9 cellular contexts compared by ENCODE assay signal in genomic region chr4:26192921-26193894, GRCh38.
DNase-seq lines count a peak whose midpoint lies in the region; ATAC-seq, FAIRE-seq and TF ChIP-seq lines count a peak whose summit lies in the region.
"Had no signal": no experiment of that assay in that cellular context is flagged by ENCODE, and none has a peak within 500 bp of the region (broad histone marks: within the 10 kb centered on the region; RNA-seq: fewer than 3 reads in every experiment).

No MANE protein-coding gene starts in this region.

- no TSS peak for BruUV-seq in PC-3 (replicated peaks; lab: Mats Ljungman, UMichigan)

- no peak overlapping the region for H4K91ac ChIP-seq in H1 (replicated peaks; ENCODE audit: insufficient read length, low read length)

- H4K5ac ChIP-seq in H1 (ENCODE audit: insufficient read length, low read depth, low read length): no peak overlapping the region

- no peaks in the 10 kb centered on the region for H3K9me3 ChIP-seq in H1 (ENCODE audit: insufficient read depth in 2 of 2, low read depth in 1 of 2, low read length in 1 of 2)
- H3K9me3 ChIP-seq in PC-3 (ENCODE audit: low read length): no peaks in the 10 kb centered on the region

- POLR2A ChIA-PET in H1 (lab: Charles Lee; ENCODE audit: partially characterized antibody): interaction anchor here (0.9 kb wide), 1 partner anchor 163 kb away, joined by 3 read pairs; no protein-coding TSS in a partner anchor
- POLR2A ChIA-PET in PC-3 (lab: Charles Lee; ENCODE audit: unreplicated experiment): no interaction called here

- H4K20me1 ChIP-seq in H1 (replicated peaks in 1 of 2; ENCODE audit: control insufficient read depth in 1 of 2, insufficient read depth in 2 of 2, low read length in 2 of 2) (no peaks in the 10 kb centered on the region), PC-3 (ENCODE audit: low read length) (no peaks in the 10 kb centered on the region)

- H3K79me2 ChIP-seq in H1 (ENCODE audit: control insufficient read depth in 1 of 2, insufficient read depth in 2 of 2, low read length in 2 of 2) (no peaks in the 10 kb centered on the region), PC-3 (ENCODE audit: low read length) (no peaks in the 10 kb centered on the region)

- no peak overlapping the region for H3K4me3 ChIP-seq in GM12865 (ENCODE audit: low read depth, low read length)
- no peak overlapping the region for H3K4me3 ChIP-seq in H1 (ENCODE audit: extremely low read depth in 1 of 4, insufficient read depth in 2 of 4, low read depth in 3 of 4, low read length in 4 of 4)
- no peak overlapping the region for H3K4me3 ChIP-seq in PC-3 (ENCODE audit: low read length)

- H3K14ac ChIP-seq in H1 (ENCODE audit: insufficient read length): no peak overlapping the region

- no peak for TF ChIP-seq EP300 in H1 (IDR thresholded peaks at IDR 0.05; ENCODE audit: borderline replicate concordance in 1 of 2, low read depth in 2 of 2, low read length in 2 of 2)

- no peak overlapping the region for H3K23ac ChIP-seq in H1 (ENCODE audit: insufficient read length)

- H3K23me2 ChIP-seq in H1 (ENCODE audit: low read depth, low read length): no peaks in the 10 kb centered on the region

- no peak for TF ChIP-seq CTCF in GM12865 (IDR thresholded peaks at IDR 0.05; ENCODE audit: insufficient read depth, low read depth, low read length, missing control alignments)
- TF ChIP-seq CTCF in H1 (IDR thresholded peaks at IDR 0.05; ENCODE audit: control extremely low read depth in 1 of 3, insufficient read depth in 1 of 3, low read depth in 1 of 3, low read length in 3 of 3): no peak
- TF ChIP-seq CTCF in PC-3 (conservative IDR thresholded peaks at IDR 0.05; ENCODE audit: low read depth, low read length): no peak

- no peak overlapping the region for H4K8ac ChIP-seq in H1 (ENCODE audit: extremely low read depth, insufficient read depth, low read length)

- H3K27me3 ChIP-seq in H1 (replicated peaks in 1 of 4; ENCODE audit: control insufficient read depth in 3 of 4, extremely low read depth in 1 of 4, insufficient read depth in 3 of 4, low read length in 3 of 4) (no peaks in the 10 kb centered on the region), PC-3 (ENCODE audit: low read length) (no peaks in the 10 kb centered on the region)

- H3K4me2 ChIP-seq in H1 (ENCODE audit: insufficient read depth in 1 of 2, low read depth in 2 of 2, low read length in 2 of 2): no peak overlapping the region
- no peak overlapping the region for H3K4me2 ChIP-seq in PC-3 (ENCODE audit: low read length)

- H3K9me2 ChIP-seq in PC-3 (replicated peaks; ENCODE audit: low read length): no peaks in the 10 kb centered on the region

- no peaks in the 10 kb centered on the region for H3K79me1 ChIP-seq in H1 (ENCODE audit: low read depth, low read length)

- no peak overlapping the region for H2BK20ac ChIP-seq in H1 (ENCODE audit: low read length)

- H3K36me3 ChIP-seq in H1 (ENCODE audit: control insufficient read depth in 2 of 4, insufficient read depth in 4 of 4, low read length in 3 of 4): no peaks in the 10 kb centered on the region
- no peaks in the 10 kb centered on the region for H3K36me3 ChIP-seq in PC-3 (ENCODE audit: low read depth, low read length)

- CTCF ChIA-PET in H1 (lab: Charles Lee; ENCODE audit: partially characterized antibody) (interaction anchor here (0.6 to 2.6 kb wide), 6 partner anchors 9 to 120 kb away, joined by 3 to 8 read pairs (median 4); no protein-coding TSS in a partner anchor), PC-3 (lab: Charles Lee) (no interaction called here)

- H2BK120ac ChIP-seq in H1 (replicated peaks; ENCODE audit: low read depth, low read length): no peak overlapping the region

- TF ChIP-seq RAD21 in H1 (IDR thresholded peaks at IDR 0.05 in 1 of 2, conservative IDR thresholded peaks at IDR 0.05 in 1 of 2; ENCODE audit: low read depth in 2 of 2, low read length in 2 of 2): no peak; a peak in 1 of 4 replicates

- H3K27ac ChIP-seq in H1 (ENCODE audit: low read depth, low read length) (no peak overlapping the region), PC-3 (ENCODE audit: low read length) (no peak overlapping the region)

- no peak for FAIRE-seq in H1 (lab: Jason Lieb, UNC)

- 89% methylated on average over 8 of the region's 8 CpGs; no CpG with 5 or more reads in 1 of the 2 experiments for WGBS in H1 (ENCODE audit: extremely low coverage in 1 of 2, insufficient coverage in 1 of 2, insufficient read length in 1 of 2, insufficient replicate concordance in 2 of 2, low coverage in 1 of 2, low lambda C conversion rate in 2 of 2, missing lambda C conversion rate in 1 of 2), 2 experiments

- no peak for TF ChIP-seq POLR2A in H1 (IDR thresholded peaks at IDR 0.05; ENCODE audit: control extremely low read depth in 1 of 2, low read depth in 2 of 2, low read length in 2 of 2)

- H3K9ac ChIP-seq in H1 (replicated peaks in 1 of 4; ENCODE audit: extremely low read depth in 1 of 4, low read depth in 3 of 4, low read length in 3 of 4) (no peak overlapping the region), PC-3 (ENCODE audit: low read length) (no peak overlapping the region)

- H2AFZ ChIP-seq in H1 (ENCODE audit: low read length) (peak overlapping the region; percentile 54; the same call in 1 of the 2 replicates), PC-3 (ENCODE audit: low read length) (no peak overlapping the region)

- H3F3A ChIP-seq in PC-3 (ENCODE audit: low read length, unreplicated experiment): no peaks in the 10 kb centered on the region

- DNase-seq in GM12865 (ENCODE audit: low read depth) (peak; percentile 73), H1 (ENCODE audit: low read depth in 1 of 2, low spot score in 2 of 2) (no peak), A172 (ENCODE audit: low spot score) (no peak), PC-3 (no peak), NCI-H2081 treated with DMSO at 0.1 percent for 48 hours (lab: John Stamatoyannopoulos, UW) (no peak), retina (no peak)
- DNase-seq: NCI-H1048 had no signal

- H3K4ac ChIP-seq in H1 (replicated peaks; ENCODE audit: insufficient read length, low read depth, low read length): no peak overlapping the region

- H2BK12ac ChIP-seq in H1 (ENCODE audit: low read depth, low read length): no peak overlapping the region

- H3K56ac ChIP-seq in H1 (replicated peaks; ENCODE audit: insufficient read length, low read depth, low read length): no peak overlapping the region

- H3K4me1 ChIP-seq in H1 (replicated peaks in 1 of 4; ENCODE audit: control insufficient read depth in 3 of 4, insufficient read depth in 4 of 4, low read length in 3 of 4): peaks cover 0 to 2% (median 0%) of the 10 kb centered on the region in 4 experiments; a peak in 1 of 7 replicates
- H3K4me1 ChIP-seq in PC-3 (ENCODE audit: insufficient read depth, low read length): peaks cover 14% of the 10 kb centered on the region

- H2BK5ac ChIP-seq in H1 (ENCODE audit: low read depth, low read length): no peak overlapping the region

- peak; percentile 33 for ATAC-seq in GM19455 (IDR thresholded peaks at IDR 0.05; ENCODE audit: unreplicated experiment)
- peak; percentile 59 for ATAC-seq in HG03280 (IDR thresholded peaks at IDR 0.05; ENCODE audit: unreplicated experiment)
- ATAC-seq in PC-3: no peak

- no peak overlapping the region for H2AK5ac ChIP-seq in H1 (ENCODE audit: low read depth, low read length)

- no peak overlapping the region for H2BK15ac ChIP-seq in H1 (ENCODE audit: low read length)

- no peak overlapping the region for H3K18ac ChIP-seq in H1 (ENCODE audit: extremely low read depth, low read length)

- intact Hi-C loops in PC-3 (cut with micrococcal nuclease): no loop called here

TF ChIP-seq in H1, 55 proteins besides CTCF, POLR2A, EP300 and RAD21:
- peak; percentile 58; the same call in 1 of the 2 replicates for TF ChIP-seq MAFK (IDR thresholded peaks at IDR 0.05; ENCODE audit: low read depth, low read length)
- TF ChIP-seq GTF2F1 (IDR thresholded peaks at IDR 0.05; ENCODE audit: borderline replicate concordance, low read depth, low read length): no peak
